Comparison of ENCODE assay signal across 8 cellular contexts in genomic region chr5:129904667-129905466, GRCh38. TPM values are rescaled to one million over a fixed set of nuclear protein-coding genes. Genes with fewer than 3 reads are reported as not detected.
DNase-seq lines count a peak whose midpoint lies in the region; ATAC-seq and TF ChIP-seq lines count a peak whose summit lies in the region.

No MANE protein-coding gene starts in this region.

- H3K36me3 ChIP-seq in CD8-positive, alpha-beta memory T cell (ENCODE audit: insufficient read depth, low read length): no peaks in the 10 kb centered on the region
- H3K36me3 ChIP-seq in breast epithelium (no peaks in the 10 kb centered on the region), kidney epithelial cell (ENCODE audit: control insufficient read depth, insufficient read depth, low read length) (no peaks in the 10 kb centered on the region)

- peaks cover 0 to 3% (median 0%) of the 10 kb centered on the region in 3 donors for H3K36me3 Mint-ChIP-seq in CD8-positive, alpha-beta memory T cell
- H3K36me3 Mint-ChIP-seq in stimulated activated naive CD8-positive, alpha-beta T cell treated with anti-CD3 and anti-CD28 coated beads, Interleukin-15, Interleukin-2, amounts not matched to agents 100 ng/mL and 50 ng/mL, for 24 hours (ENCODE audit: low read depth): no peaks in the 10 kb centered on the region

- TF ChIP-seq CTCF in HL-60 (IDR thresholded peaks at IDR 0.05; ENCODE audit: insufficient read depth, low read length) (no peak), breast epithelium (IDR thresholded peaks at IDR 0.05) (no peak), kidney epithelial cell (IDR thresholded peaks at IDR 0.05; ENCODE audit: insufficient read depth, low read length, poor library complexity, severe bottlenecking) (no peak)

- no peak overlapping the region for H3K27ac Mint-ChIP-seq in CD8-positive, alpha-beta memory T cell
- no peak overlapping the region for H3K27ac Mint-ChIP-seq in stimulated activated naive CD8-positive, alpha-beta T cell treated with anti-CD3 and anti-CD28 coated beads, Interleukin-15, Interleukin-2, amounts not matched to agents 100 ng/mL and 50 ng/mL, for 24 hours

- CTCF ChIA-PET in CD8-positive, alpha-beta memory T cell (lab: Charles Lee): no interaction called here

- no peak for TF ChIP-seq POLR2A in breast epithelium (IDR thresholded peaks at IDR 0.05)

- intact Hi-C loops in breast epithelium (cut with DNase I; ENCODE audit: low total_unique reads): no loop called here

- peaks cover 13 to 22% (median 21%) of the 10 kb centered on the region in 3 donors for H3K4me1 Mint-ChIP-seq in CD8-positive, alpha-beta memory T cell
- peaks cover 15% of the 10 kb centered on the region for H3K4me1 Mint-ChIP-seq in stimulated activated naive CD8-positive, alpha-beta T cell treated with anti-CD3 and anti-CD28 coated beads, Interleukin-15, Interleukin-2, amounts not matched to agents 100 ng/mL and 50 ng/mL, for 24 hours (ENCODE audit: low read depth)

- H3K27me3 ChIP-seq in CD8-positive, alpha-beta memory T cell (ENCODE audit: insufficient read depth, low read length, poor library complexity, severe bottlenecking): peaks cover 4% of the 10 kb centered on the region
- H3K27me3 ChIP-seq in HL-60 (ENCODE audit: insufficient read depth, poor library complexity, severe bottlenecking) (no peaks in the 10 kb centered on the region), breast epithelium (no peaks in the 10 kb centered on the region), kidney epithelial cell (ENCODE audit: control insufficient read depth, insufficient read depth, low read length) (no peaks in the 10 kb centered on the region)

- H3K27ac ChIP-seq in CD8-positive, alpha-beta memory T cell (ENCODE audit: low read depth, low read length): no peak overlapping the region
- H3K27ac ChIP-seq in HL-60 (replicated peaks) (no peak overlapping the region), breast epithelium (peak overlapping the region; percentile 56 to 90)

- peaks cover 0 to 6% (median 4%) of the 10 kb centered on the region in 5 donors for H3K9me3 Mint-ChIP-seq in CD8-positive, alpha-beta memory T cell
- H3K9me3 Mint-ChIP-seq in stimulated activated naive CD8-positive, alpha-beta T cell treated with anti-CD3 and anti-CD28 coated beads, Interleukin-15, Interleukin-2, amounts not matched to agents 100 ng/mL and 50 ng/mL, for 24 hours: no peaks in the 10 kb centered on the region

- H3K4me3 Mint-ChIP-seq in CD8-positive, alpha-beta memory T cell: peak overlapping the region in 5 of 7 donors; percentile 70 to 78 (median 74)
- H3K4me3 Mint-ChIP-seq in stimulated activated naive CD8-positive, alpha-beta T cell treated with anti-CD3 and anti-CD28 coated beads, Interleukin-15, Interleukin-2, amounts not matched to agents 100 ng/mL and 50 ng/mL, for 24 hours: peak overlapping the region; percentile 67

- POLR2A ChIA-PET in CD8-positive, alpha-beta memory T cell (lab: Charles Lee): no interaction called here

- H3K27me3 Mint-ChIP-seq in CD8-positive, alpha-beta memory T cell: peaks cover 25 to 46% of the 10 kb centered on the region in 2 donors
- peaks cover 50% of the 10 kb centered on the region for H3K27me3 Mint-ChIP-seq in stimulated activated naive CD8-positive, alpha-beta T cell treated with anti-CD3 and anti-CD28 coated beads, Interleukin-15, Interleukin-2, amounts not matched to agents 100 ng/mL and 50 ng/mL, for 24 hours

- peak; percentile 6 for ATAC-seq in GM21360 (IDR thresholded peaks at IDR 0.05; ENCODE audit: unreplicated experiment)

- no peaks in the 10 kb centered on the region for H3K9me3 ChIP-seq in CD8-positive, alpha-beta memory T cell (ENCODE audit: low read length)
- H3K9me3 ChIP-seq in breast epithelium: no peaks in the 10 kb centered on the region

- H3K4me3 ChIP-seq in CD8-positive, alpha-beta memory T cell (ENCODE audit: low read length): no peak overlapping the region
- H3K4me3 ChIP-seq in HL-60 (replicated peaks; ENCODE audit: insufficient read depth, low read length) (peak overlapping the region; percentile 22), breast epithelium (peak overlapping the region; percentile 59 to 69 (median 61)), kidney epithelial cell (ENCODE audit: low read depth, low read length) (peak overlapping the region; percentile 57)

- DNase-seq in CD8-positive, alpha-beta memory T cell: no peak
- no peak for DNase-seq in HL-60 (ENCODE audit: low read depth in 1 of 2, low spot score in 1 of 2)
- DNase-seq in breast epithelium (ENCODE audit: low spot score in 2 of 2): no peak
- DNase-seq in kidney epithelial cell (ENCODE audit: low read depth): no peak
- no peak for DNase-seq in NCI-H1436 (lab: John Stamatoyannopoulos, UW)
- DNase-seq in NCI-H345 (lab: John Stamatoyannopoulos, UW): no peak

- no peaks in the 10 kb centered on the region for H3K4me1 ChIP-seq in CD8-positive, alpha-beta memory T cell (ENCODE audit: insufficient read depth, low read length)
- peaks cover 0 to 7% of the 10 kb centered on the region in 2 donors for H3K4me1 ChIP-seq in breast epithelium

RNA-seq across cellular contexts. Expression of gene CHSY3, which starts 0.6 kb away (rescaled TPM):
- not detected for total RNA-seq in CD8-positive, alpha-beta memory T cell
- not detected for polyA plus RNA-seq in CD8-positive, alpha-beta memory T cell
- total RNA-seq in breast epithelium (1 to 10 TPM; 2.5 to 4.9 (median 3.7) TPM), kidney epithelial cell (1.7 and 2.5 TPM in 2 replicates)

Comparison
In these comparisons a context has a peak if more than half of its experiments do, and no peak if none do; other contexts are left out.
1. H3K27ac ChIP-seq: peak in breast epithelium (2 of 2); none in CD8-positive, alpha-beta memory T cell (single experiment) and HL-60 (single experiment).